In the genomic region with DNA sequence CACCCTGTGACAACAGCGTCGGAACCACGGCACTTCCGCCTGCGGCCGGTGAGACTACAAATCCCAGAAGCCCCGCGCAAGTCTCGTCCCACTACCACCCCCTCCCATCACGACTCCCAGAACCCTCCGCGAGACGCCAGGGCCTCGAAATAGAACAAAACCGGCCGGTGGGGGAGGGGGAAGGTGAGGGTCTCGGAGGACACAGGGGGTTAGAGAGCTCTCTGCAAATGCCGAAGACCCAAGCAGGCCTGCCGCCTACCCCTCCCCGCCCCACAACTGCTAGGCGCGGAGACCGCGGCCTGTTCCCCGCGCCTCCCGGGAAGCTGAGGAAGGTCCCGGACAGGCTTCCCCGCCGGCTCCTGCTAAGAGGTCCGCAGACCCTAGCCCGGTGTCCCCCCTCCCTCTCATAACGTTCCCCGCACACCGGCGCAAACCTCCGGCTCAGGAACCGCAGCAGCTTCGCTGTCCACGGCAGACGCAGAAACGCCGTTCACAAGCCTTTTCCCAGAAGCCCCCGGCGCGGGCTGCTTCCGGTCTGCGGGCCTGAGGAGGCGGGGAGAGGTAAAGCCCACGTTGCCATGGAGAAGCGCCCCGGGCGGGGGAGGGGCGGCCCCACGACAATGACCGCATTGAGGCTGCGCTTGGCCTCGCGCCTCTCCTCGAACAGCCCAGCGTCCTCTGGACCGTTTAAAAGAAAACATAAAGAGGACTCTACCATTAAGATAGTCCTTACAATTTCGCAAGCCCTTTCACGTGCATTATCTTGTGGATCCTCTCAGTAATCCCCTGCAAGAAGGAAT, we compare ENCODE assay signal across 7 cellular contexts. TPM values are rescaled to one million over a fixed set of nuclear protein-coding genes. Genes with fewer than 3 reads are reported as not detected.
DNase-seq lines count a peak whose midpoint lies in the region; ATAC-seq and TF ChIP-seq lines count a peak whose summit lies in the region.

ZNF24 (minus strand) TSS at position 485 of the 800 bp plus-strand sequence. CDS start 3,770 bp downstream, outside the sequence.

- no peaks in the 10 kb centered on the region for H3K36me3 ChIP-seq in hepatocyte (replicated peaks; ENCODE audit: insufficient read depth, low read depth)

- peaks cover 18% of the 10 kb centered on the region for H3K4me1 ChIP-seq in hepatocyte (ENCODE audit: insufficient read depth)

- no peaks in the 10 kb centered on the region for H3K27me3 ChIP-seq in hepatocyte

- DNase-seq in NCI-H2081 (lab: John Stamatoyannopoulos, UW) (peak; percentile 95 to 96), T1000 (lab: John Stamatoyannopoulos, UW) (peak; percentile 83), astrocyte of the hippocampus (ENCODE audit: low read depth, low spot score) (peak; percentile 97), hepatocyte (ENCODE audit: low spot score) (peak; percentile 98), retina (peak; percentile 98)

- peaks cover 49% of the 10 kb centered on the region for H3K79me2 ChIP-seq in hepatocyte

- peak within 1 kb of the TSS; percentile 85 for H3K4me2 ChIP-seq in hepatocyte

- H3K27ac ChIP-seq in hepatocyte: peak within 1 kb of the TSS; percentile 99

- peak within 1 kb of the TSS; percentile 82 for H2AFZ ChIP-seq in hepatocyte

- under 1% methylated on average over 47 of the region's 64 CpGs for WGBS in hepatocyte (ENCODE audit: low lambda C conversion rate, missing lambda C conversion rate)

- no peaks in the 10 kb centered on the region for H3K9me2 ChIP-seq in hepatocyte (replicated peaks; ENCODE audit: insufficient read depth)

- H4K20me1 ChIP-seq in hepatocyte (ENCODE audit: insufficient read depth, poor library complexity, severe bottlenecking): peaks cover 46% of the 10 kb centered on the region

- H3K9me3 ChIP-seq in hepatocyte (ENCODE audit: low read depth): no peaks in the 10 kb centered on the region

- H3K4me3 ChIP-seq in hepatocyte: peak within 1 kb of the TSS; percentile 87

- peak; percentile 66 for ATAC-seq in GM18508 (IDR thresholded peaks at IDR 0.05; ENCODE audit: insufficient read depth, unreplicated experiment)
- ATAC-seq in HG03025 (IDR thresholded peaks at IDR 0.05; ENCODE audit: low FRiP score, unreplicated experiment): peak; percentile 97

- no peak for TF ChIP-seq CTCF in hepatocyte (IDR thresholded peaks at IDR 0.05; ENCODE audit: poor library complexity)

RNA-seq across cellular contexts. Expression of gene ZNF24, which starts in this region (rescaled TPM):
- 44.3 and 44.9 TPM in 2 replicates for total RNA-seq in hepatocyte
- polyA plus RNA-seq in hepatocyte: 29.0 and 34.8 TPM in 2 replicates

Comparison
In these comparisons a context has a peak if more than half of its experiments do, and no peak if none do; other contexts are left out.
1. Peak in every context shown above with its lines: DNase-seq, ATAC-seq, H3K4me3 ChIP-seq and H3K27ac ChIP-seq.